Comparison of ENCODE assay signal across 13 cellular contexts in the genomic region with DNA sequence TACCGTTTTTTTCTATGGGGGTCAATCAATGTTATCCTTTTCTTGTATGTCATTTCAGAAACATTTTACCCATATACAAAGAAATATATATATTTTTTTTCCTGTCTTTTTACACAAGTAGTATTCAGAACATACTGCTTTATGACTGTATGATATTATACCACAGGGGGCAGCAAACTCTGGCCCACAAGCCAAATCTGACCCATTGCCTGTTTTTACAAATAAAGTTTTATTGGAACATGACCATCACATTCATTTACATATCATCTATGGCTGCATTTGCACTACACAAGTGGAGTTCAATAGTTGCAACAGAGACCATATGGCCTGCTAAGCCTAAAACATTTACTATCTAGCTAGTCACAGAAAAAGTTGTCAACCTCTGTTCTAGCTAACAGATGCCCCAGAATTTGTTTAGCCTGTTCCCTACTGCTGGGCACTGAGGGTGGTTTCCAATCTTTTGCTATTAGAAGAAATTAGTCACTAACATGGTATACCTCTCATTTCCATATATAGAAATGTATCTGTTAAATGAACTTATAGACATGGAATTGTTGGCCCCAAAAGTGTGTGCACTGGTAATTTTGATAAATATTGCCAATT. TPM values are rescaled to one million over a fixed set of nuclear protein-coding genes. Genes with fewer than 3 reads are reported as not detected.
A peak's percentile ranks its signal among the peaks of the same experiment; 100 is the strongest.
DNase-seq lines count a peak whose midpoint lies in the region; ATAC-seq and TF ChIP-seq lines count a peak whose summit lies in the region.
"Had no signal": no experiment of that assay in that cellular context is flagged by ENCODE, and none has a peak within 500 bp of the region (broad histone marks: within the 10 kb centered on the region; RNA-seq: fewer than 3 reads in every experiment).

No MANE protein-coding gene starts in this region.

- intact Hi-C loops in CD4-positive, alpha-beta memory T cell (cut with micrococcal nuclease) = no loop called here

- H3K27me3 Mint-ChIP-seq in CD4-positive, alpha-beta memory T cell = no peaks in the 10 kb centered on the region
- H3K27me3 Mint-ChIP-seq: naive thymus-derived CD4-positive, alpha-beta T cell had no signal

- DNase-seq in AG09309 (ENCODE audit: low read depth) = no peak
- DNase-seq in GM12865 (ENCODE audit: low read depth) = no peak
- peak; percentile 17 to 65 for DNase-seq in NCI-H524 (lab: John Stamatoyannopoulos, UW)
- peak; percentile 26 for DNase-seq in dermis blood vessel endothelial cell
- DNase-seq in MG63 = no peak
- no peak for DNase-seq in CD4-positive, alpha-beta memory T cell
- no peak for DNase-seq in occipital lobe (lab: John Stamatoyannopoulos, UW)
- DNase-seq: H7; immature natural killer cell; naive thymus-derived CD4-positive, alpha-beta T cell; NK-92 treated with Interleukin-12 subunit alpha and Interleukin-12 subunit beta, amount 100 ng/mL, for 24 hours had no signal

- H3K9me3 ChIP-seq in MG63 = no peaks in the 10 kb centered on the region
- H3K9me3 ChIP-seq in CD4-positive, alpha-beta memory T cell (ENCODE audit: control insufficient read depth in 1 of 2, low read length in 2 of 2) = no peaks in the 10 kb centered on the region

- H3K27ac Mint-ChIP-seq in CD4-positive, alpha-beta memory T cell = no peak overlapping the region
- H3K27ac Mint-ChIP-seq: immature natural killer cell; naive thymus-derived CD4-positive, alpha-beta T cell had no signal

- no peak overlapping the region for H3K27ac ChIP-seq in CD4-positive, alpha-beta memory T cell (ENCODE audit: low read depth, low read length)
- H3K27ac ChIP-seq: epithelial cell of prostate had no signal

- no peaks in the 10 kb centered on the region for H3K27me3 ChIP-seq in MG63
- H3K27me3 ChIP-seq in CD4-positive, alpha-beta memory T cell (ENCODE audit: insufficient read depth, low read length) = no peaks in the 10 kb centered on the region

- H3K4me3 ChIP-seq in AG09309 (ENCODE audit: control insufficient read depth, low read depth, low read length) = no peak overlapping the region
- H3K4me3 ChIP-seq in GM12865 (ENCODE audit: low read depth, low read length) = no peak overlapping the region
- no peak overlapping the region for H3K4me3 ChIP-seq in MG63
- H3K4me3 ChIP-seq in CD4-positive, alpha-beta memory T cell (ENCODE audit: low read length in 2 of 2) = no peak overlapping the region

- no peak overlapping the region for H3K4me3 Mint-ChIP-seq in CD4-positive, alpha-beta memory T cell
- H3K4me3 Mint-ChIP-seq: immature natural killer cell; naive thymus-derived CD4-positive, alpha-beta T cell had no signal

- peaks cover 3 to 11% (median 9%) of the 10 kb centered on the region in 4 donors for H3K4me1 Mint-ChIP-seq in CD4-positive, alpha-beta memory T cell
- H3K4me1 Mint-ChIP-seq: immature natural killer cell had no signal

- H3K36me3 ChIP-seq in MG63 = no peaks in the 10 kb centered on the region
- H3K36me3 ChIP-seq in CD4-positive, alpha-beta memory T cell (ENCODE audit: insufficient read depth, low read length) = no peaks in the 10 kb centered on the region

- H3K36me3 Mint-ChIP-seq in CD4-positive, alpha-beta memory T cell = no peaks in the 10 kb centered on the region
- H3K36me3 Mint-ChIP-seq: immature natural killer cell had no signal

- TF ChIP-seq CTCF in AG09309 (IDR thresholded peaks at IDR 0.05; ENCODE audit: control insufficient read depth, insufficient read depth, low read depth, low read length, missing control alignments) (peak; percentile 6), GM12865 (IDR thresholded peaks at IDR 0.05; ENCODE audit: insufficient read depth, low read depth, low read length, missing control alignments) (peak; percentile 27)

- CTCF ChIA-PET in CD4-positive, alpha-beta memory T cell (lab: Charles Lee; ENCODE audit: partially characterized antibody) = interaction anchor here (0.9 to 1.5 kb wide), 3 partner anchors 9 to 31 kb away, joined by 3 to 8 read pairs (median 3); no protein-coding TSS in a partner anchor

- ATAC-seq in HG03378 (IDR thresholded peaks at IDR 0.05; ENCODE audit: unreplicated experiment) = no peak
- ATAC-seq: naive thymus-derived CD4-positive, alpha-beta T cell had no signal

- peaks cover 8% of the 10 kb centered on the region for H3K4me1 ChIP-seq in CD4-positive, alpha-beta memory T cell (ENCODE audit: insufficient read depth, low read length)

- no peaks in the 10 kb centered on the region for H3K9me3 Mint-ChIP-seq in CD4-positive, alpha-beta memory T cell
- H3K9me3 Mint-ChIP-seq: immature natural killer cell had no signal

- POLR2A ChIA-PET in CD4-positive, alpha-beta memory T cell (lab: Charles Lee; ENCODE audit: partially characterized antibody) = no interaction called here

RNA-seq across cellular contexts. Expression of gene BFSP2, which starts 57.7 kb away (rescaled TPM):
- total RNA-seq in dermis blood vessel endothelial cell (not detected in 2 replicates), occipital lobe (1.1 TPM)
- total RNA-seq in MG63 (2014; rRNA removed; shearing (Covaris generic); ENCODE audit: low replicate concordance) = not detected in 2 replicates
- total RNA-seq in CD4-positive, alpha-beta memory T cell = not detected
- 1 to 10 TPM in 1 of 2 donors, under 1 TPM in 1; 0.86 to 1.3 TPM for polyA plus RNA-seq in CD4-positive, alpha-beta memory T cell
- total RNA-seq: H7; naive thymus-derived CD4-positive, alpha-beta T cell had no signal

Comparison
In these comparisons a context has a peak if more than half of its experiments do, and no peak if none do; other contexts are left out.
1. DNase-seq: peak in NCI-H524 (2 of 2) and dermis blood vessel endothelial cell (single experiment); none in AG09309 (single experiment), GM12865 (single experiment), MG63 (single experiment), CD4-positive, alpha-beta memory T cell (0 of 5) and occipital lobe (single experiment).